2 cellular contexts compared by ENCODE assay signal in genomic region chr6:29796026-29796425, GRCh38.
TF ChIP-seq lines count a peak whose summit lies in the region.

No MANE protein-coding gene starts in this region.

TF ChIP-seq in endothelial cell of umbilical vein, 7 proteins besides CTCF, POLR2A, EP300 and RAD21:
- TF ChIP-seq POLR2AphosphoS5 (IDR thresholded peaks at IDR 0.05; ENCODE audit: insufficient read depth, low read depth, low read length), result no peak
- TF ChIP-seq EZH2 (IDR thresholded peaks at IDR 0.05; ENCODE audit: borderline replicate concordance, low read depth, low read length, severe bottlenecking), result no peak
- TF ChIP-seq JUN (IDR thresholded peaks at IDR 0.05; ENCODE audit: borderline replicate concordance, insufficient read depth, insufficient read length, low read depth), result no peak
- TF ChIP-seq GATA2 (IDR thresholded peaks at IDR 0.05; ENCODE audit: insufficient read depth, insufficient read length, low read depth, low read length), result no peak
- TF ChIP-seq, protein P1, sequence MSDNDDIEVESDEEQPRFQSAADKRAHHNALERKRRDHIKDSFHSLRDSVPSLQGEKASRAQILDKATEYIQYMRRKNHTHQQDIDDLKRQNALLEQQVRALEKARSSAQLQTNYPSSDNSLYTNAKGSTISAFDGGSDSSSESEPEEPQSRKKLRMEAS (IDR thresholded peaks at IDR 0.05; ENCODE audit: insufficient read depth, insufficient read length), result no peak
- no peak for TF ChIP-seq FOS (IDR thresholded peaks at IDR 0.05; ENCODE audit: borderline replicate concordance, insufficient read depth, low read length)
- TF ChIP-seq MYC (IDR thresholded peaks at IDR 0.05; ENCODE audit: low read depth, low read length), result no peak

TF ChIP-seq in GM23338, 12 proteins besides CTCF, POLR2A, EP300 and RAD21:
- no peak for TF ChIP-seq EZH2phosphoT487 (IDR thresholded peaks at IDR 0.05; ENCODE audit: unreplicated experiment)
- TF ChIP-seq, protein P2, sequence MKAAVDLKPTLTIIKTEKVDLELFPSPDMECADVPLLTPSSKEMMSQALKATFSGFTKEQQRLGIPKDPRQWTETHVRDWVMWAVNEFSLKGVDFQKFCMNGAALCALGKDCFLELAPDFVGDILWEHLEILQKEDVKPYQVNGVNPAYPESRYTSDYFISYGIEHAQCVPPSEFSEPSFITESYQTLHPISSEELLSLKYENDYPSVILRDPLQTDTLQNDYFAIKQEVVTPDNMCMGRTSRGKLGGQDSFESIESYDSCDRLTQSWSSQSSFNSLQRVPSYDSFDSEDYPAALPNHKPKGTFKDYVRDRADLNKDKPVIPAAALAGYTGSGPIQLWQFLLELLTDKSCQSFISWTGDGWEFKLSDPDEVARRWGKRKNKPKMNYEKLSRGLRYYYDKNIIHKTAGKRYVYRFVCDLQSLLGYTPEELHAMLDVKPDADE (IDR thresholded peaks at IDR 0.05), result no peak
- TF ChIP-seq EZH2 (IDR thresholded peaks at IDR 0.05; ENCODE audit: low read depth, unreplicated experiment), result no peak
- no peak for TF ChIP-seq STAT1 (IDR thresholded peaks at IDR 0.05; ENCODE audit: unreplicated experiment)
- no peak for TF ChIP-seq CREB1 (CRISPR knock-in tag; IDR thresholded peaks at IDR 0.05; ENCODE audit: low read depth)
- no peak for TF ChIP-seq ZNF462 (CRISPR knock-in tag; IDR thresholded peaks at IDR 0.05)
- no peak for TF ChIP-seq JUNB (IDR thresholded peaks at IDR 0.05; ENCODE audit: unreplicated experiment)
- no peak for TF ChIP-seq POLR2AphosphoS5 (IDR thresholded peaks at IDR 0.05; ENCODE audit: low read depth)
- no peak for TF ChIP-seq ZNF331 (CRISPR knock-in tag; IDR thresholded peaks at IDR 0.05; ENCODE audit: low read depth)
- TF ChIP-seq NANOG (IDR thresholded peaks at IDR 0.05; ENCODE audit: borderline replicate concordance), result no peak
- TF ChIP-seq, protein P3, sequence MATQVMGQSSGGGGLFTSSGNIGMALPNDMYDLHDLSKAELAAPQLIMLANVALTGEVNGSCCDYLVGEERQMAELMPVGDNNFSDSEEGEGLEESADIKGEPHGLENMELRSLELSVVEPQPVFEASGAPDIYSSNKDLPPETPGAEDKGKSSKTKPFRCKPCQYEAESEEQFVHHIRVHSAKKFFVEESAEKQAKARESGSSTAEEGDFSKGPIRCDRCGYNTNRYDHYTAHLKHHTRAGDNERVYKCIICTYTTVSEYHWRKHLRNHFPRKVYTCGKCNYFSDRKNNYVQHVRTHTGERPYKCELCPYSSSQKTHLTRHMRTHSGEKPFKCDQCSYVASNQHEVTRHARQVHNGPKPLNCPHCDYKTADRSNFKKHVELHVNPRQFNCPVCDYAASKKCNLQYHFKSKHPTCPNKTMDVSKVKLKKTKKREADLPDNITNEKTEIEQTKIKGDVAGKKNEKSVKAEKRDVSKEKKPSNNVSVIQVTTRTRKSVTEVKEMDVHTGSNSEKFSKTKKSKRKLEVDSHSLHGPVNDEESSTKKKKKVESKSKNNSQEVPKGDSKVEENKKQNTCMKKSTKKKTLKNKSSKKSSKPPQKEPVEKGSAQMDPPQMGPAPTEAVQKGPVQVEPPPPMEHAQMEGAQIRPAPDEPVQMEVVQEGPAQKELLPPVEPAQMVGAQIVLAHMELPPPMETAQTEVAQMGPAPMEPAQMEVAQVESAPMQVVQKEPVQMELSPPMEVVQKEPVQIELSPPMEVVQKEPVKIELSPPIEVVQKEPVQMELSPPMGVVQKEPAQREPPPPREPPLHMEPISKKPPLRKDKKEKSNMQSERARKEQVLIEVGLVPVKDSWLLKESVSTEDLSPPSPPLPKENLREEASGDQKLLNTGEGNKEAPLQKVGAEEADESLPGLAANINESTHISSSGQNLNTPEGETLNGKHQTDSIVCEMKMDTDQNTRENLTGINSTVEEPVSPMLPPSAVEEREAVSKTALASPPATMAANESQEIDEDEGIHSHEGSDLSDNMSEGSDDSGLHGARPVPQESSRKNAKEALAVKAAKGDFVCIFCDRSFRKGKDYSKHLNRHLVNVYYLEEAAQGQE (IDR thresholded peaks at IDR 0.05; ENCODE audit: unreplicated experiment), result no peak
- no peak for TF ChIP-seq ZNF114 (CRISPR knock-in tag; IDR thresholded peaks at IDR 0.05)
TF ChIP-seq in GM23338: peak in this region for 0.
